3 cellular contexts compared by ENCODE assay signal in genomic region chr3:195589796-195590195, GRCh38. TPM values are rescaled to one million over a fixed set of nuclear protein-coding genes. Genes with fewer than 3 reads are reported as not detected.
"Had no signal": no experiment of that assay in that cellular context is flagged by ENCODE, and none has a peak within 500 bp of the region (broad histone marks: within the 10 kb centered on the region; RNA-seq: fewer than 3 reads in every experiment).

No MANE protein-coding gene starts in this region.

RNA-seq across cellular contexts. Expression of gene APOD, which starts 6.1 kb away (rescaled TPM):
- total RNA-seq: OCI-LY7, PC-3, SJSA1 had no signal
